1 cellular context compared by ENCODE assay signal in the genomic region with DNA sequence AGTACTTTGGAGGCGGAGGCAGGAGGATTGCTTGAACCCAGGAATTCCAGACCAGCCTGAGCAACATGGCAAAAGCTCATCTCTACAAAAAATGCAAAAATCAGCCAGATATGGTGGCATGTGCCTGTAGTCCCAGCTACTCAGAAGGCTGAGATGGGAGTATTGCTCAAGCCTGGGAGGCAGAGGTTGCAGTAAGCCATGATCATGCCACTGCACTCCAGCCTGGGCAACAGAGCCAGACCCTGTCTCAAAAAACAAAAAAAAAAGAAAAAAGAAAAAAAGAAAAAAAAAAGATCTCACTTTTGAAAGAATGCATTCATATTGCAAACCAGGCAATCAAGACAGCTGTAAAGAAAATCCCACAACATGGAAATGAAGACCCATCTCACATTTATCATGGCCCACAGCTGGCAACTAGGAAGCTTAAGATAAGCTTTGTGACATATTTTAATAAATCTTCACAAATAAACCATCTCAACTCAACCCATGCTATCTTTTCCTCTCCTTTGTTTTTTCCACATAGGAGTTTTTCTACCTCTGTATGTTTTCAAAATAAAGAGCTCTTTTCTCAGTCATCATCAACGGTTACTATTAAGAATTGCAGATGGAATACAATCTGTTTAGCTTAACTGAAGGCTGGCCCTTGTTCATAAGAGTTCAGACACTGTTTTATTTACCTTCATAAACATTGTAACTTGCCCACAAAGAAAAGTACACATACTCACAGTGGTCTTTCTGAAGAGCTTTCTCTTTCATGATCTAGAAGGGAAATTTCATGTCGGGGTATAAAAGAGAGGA.
TF ChIP-seq lines count a peak whose summit lies in the region.

No MANE protein-coding gene starts in this region.

TF ChIP-seq in HepG2, 621 proteins besides CTCF, POLR2A, EP300 and RAD21 (continued from another document and continues in another):
- TF ChIP-seq RERE (CRISPR knock-in tag; IDR thresholded peaks at IDR 0.05; ENCODE audit: low read depth) (peak; percentile 75; the same call in 1 of the 2 replicates), CBFB (CRISPR knock-in tag; IDR thresholded peaks at IDR 0.05) (0 out of 2 replicates have a peak, but pooled peaks have one; percentile 41), SMARCE1 (IDR thresholded peaks at IDR 0.05; ENCODE audit: borderline replicate concordance) (no peak), ZNF678 (CRISPR knock-in tag; IDR thresholded peaks at IDR 0.05) (no peak), HDAC1 (CRISPR knock-in tag; IDR thresholded peaks at IDR 0.05) (peak; percentile 26; the same call in 1 of the 2 replicates), SAP130 (CRISPR knock-in tag; IDR thresholded peaks at IDR 0.05; ENCODE audit: low read depth) (peak; percentile 72), ZFAT (CRISPR knock-in tag; conservative IDR thresholded peaks at IDR 0.05) (no peak), ZSCAN9 (CRISPR knock-in tag; IDR thresholded peaks at IDR 0.05; ENCODE audit: borderline replicate concordance) (no peak), ZNF354B (CRISPR knock-in tag; IDR thresholded peaks at IDR 0.05) (no peak), ZNF720 (CRISPR knock-in tag; IDR thresholded peaks at IDR 0.05) (no peak), BORCS8-MEF2B (CRISPR knock-in tag; IDR thresholded peaks at IDR 0.05) (no peak), MAZ (IDR thresholded peaks at IDR 0.05; ENCODE audit: borderline replicate concordance, low read depth, low read length) (no peak), MAZ (CRISPR knock-in tag; IDR thresholded peaks at IDR 0.05; ENCODE audit: low read depth) (no peak), FOXP4 (CRISPR knock-in tag; IDR thresholded peaks at IDR 0.05) (peak; percentile 79), PAXIP1 (CRISPR knock-in tag; conservative IDR thresholded peaks at IDR 0.05) (peak; percentile 84)
- TF ChIP-seq, protein P1, sequence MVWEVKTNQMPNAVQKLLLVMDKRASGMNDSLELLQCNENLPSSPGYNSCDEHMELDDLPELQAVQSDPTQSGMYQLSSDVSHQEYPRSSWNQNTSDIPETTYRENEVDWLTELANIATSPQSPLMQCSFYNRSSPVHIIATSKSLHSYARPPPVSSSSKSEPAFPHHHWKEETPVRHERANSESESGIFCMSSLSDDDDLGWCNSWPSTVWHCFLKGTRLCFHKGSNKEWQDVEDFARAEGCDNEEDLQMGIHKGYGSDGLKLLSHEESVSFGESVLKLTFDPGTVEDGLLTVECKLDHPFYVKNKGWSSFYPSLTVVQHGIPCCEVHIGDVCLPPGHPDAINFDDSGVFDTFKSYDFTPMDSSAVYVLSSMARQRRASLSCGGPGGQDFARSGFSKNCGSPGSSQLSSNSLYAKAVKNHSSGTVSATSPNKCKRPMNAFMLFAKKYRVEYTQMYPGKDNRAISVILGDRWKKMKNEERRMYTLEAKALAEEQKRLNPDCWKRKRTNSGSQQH (CRISPR knock-in tag; IDR thresholded peaks at IDR 0.05; ENCODE audit: low read depth): no peak
- TF ChIP-seq, protein P2, sequence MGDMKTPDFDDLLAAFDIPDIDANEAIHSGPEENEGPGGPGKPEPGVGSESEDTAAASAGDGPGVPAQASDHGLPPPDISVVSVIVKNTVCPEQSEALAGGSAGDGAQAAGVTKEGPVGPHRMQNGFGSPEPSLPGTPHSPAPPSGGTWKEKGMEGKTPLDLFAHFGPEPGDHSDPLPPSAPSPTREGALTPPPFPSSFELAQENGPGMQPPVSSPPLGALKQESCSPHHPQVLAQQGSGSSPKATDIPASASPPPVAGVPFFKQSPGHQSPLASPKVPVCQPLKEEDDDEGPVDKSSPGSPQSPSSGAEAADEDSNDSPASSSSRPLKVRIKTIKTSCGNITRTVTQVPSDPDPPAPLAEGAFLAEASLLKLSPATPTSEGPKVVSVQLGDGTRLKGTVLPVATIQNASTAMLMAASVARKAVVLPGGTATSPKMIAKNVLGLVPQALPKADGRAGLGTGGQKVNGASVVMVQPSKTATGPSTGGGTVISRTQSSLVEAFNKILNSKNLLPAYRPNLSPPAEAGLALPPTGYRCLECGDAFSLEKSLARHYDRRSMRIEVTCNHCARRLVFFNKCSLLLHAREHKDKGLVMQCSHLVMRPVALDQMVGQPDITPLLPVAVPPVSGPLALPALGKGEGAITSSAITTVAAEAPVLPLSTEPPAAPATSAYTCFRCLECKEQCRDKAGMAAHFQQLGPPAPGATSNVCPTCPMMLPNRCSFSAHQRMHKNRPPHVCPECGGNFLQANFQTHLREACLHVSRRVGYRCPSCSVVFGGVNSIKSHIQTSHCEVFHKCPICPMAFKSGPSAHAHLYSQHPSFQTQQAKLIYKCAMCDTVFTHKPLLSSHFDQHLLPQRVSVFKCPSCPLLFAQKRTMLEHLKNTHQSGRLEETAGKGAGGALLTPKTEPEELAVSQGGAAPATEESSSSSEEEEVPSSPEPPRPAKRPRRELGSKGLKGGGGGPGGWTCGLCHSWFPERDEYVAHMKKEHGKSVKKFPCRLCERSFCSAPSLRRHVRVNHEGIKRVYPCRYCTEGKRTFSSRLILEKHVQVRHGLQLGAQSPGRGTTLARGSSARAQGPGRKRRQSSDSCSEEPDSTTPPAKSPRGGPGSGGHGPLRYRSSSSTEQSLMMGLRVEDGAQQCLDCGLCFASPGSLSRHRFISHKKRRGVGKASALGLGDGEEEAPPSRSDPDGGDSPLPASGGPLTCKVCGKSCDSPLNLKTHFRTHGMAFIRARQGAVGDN (CRISPR knock-in tag; IDR thresholded peaks at IDR 0.05): no peak
- TF ChIP-seq, protein P3, sequence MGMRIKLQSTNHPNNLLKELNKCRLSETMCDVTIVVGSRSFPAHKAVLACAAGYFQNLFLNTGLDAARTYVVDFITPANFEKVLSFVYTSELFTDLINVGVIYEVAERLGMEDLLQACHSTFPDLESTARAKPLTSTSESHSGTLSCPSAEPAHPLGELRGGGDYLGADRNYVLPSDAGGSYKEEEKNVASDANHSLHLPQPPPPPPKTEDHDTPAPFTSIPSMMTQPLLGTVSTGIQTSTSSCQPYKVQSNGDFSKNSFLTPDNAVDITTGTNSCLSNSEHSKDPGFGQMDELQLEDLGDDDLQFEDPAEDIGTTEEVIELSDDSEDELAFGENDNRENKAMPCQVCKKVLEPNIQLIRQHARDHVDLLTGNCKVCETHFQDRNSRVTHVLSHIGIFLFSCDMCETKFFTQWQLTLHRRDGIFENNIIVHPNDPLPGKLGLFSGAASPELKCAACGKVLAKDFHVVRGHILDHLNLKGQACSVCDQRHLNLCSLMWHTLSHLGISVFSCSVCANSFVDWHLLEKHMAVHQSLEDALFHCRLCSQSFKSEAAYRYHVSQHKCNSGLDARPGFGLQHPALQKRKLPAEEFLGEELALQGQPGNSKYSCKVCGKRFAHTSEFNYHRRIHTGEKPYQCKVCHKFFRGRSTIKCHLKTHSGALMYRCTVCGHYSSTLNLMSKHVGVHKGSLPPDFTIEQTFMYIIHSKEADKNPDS (CRISPR knock-in tag; IDR thresholded peaks at IDR 0.05): no peak
- TF ChIP-seq, protein P4, sequence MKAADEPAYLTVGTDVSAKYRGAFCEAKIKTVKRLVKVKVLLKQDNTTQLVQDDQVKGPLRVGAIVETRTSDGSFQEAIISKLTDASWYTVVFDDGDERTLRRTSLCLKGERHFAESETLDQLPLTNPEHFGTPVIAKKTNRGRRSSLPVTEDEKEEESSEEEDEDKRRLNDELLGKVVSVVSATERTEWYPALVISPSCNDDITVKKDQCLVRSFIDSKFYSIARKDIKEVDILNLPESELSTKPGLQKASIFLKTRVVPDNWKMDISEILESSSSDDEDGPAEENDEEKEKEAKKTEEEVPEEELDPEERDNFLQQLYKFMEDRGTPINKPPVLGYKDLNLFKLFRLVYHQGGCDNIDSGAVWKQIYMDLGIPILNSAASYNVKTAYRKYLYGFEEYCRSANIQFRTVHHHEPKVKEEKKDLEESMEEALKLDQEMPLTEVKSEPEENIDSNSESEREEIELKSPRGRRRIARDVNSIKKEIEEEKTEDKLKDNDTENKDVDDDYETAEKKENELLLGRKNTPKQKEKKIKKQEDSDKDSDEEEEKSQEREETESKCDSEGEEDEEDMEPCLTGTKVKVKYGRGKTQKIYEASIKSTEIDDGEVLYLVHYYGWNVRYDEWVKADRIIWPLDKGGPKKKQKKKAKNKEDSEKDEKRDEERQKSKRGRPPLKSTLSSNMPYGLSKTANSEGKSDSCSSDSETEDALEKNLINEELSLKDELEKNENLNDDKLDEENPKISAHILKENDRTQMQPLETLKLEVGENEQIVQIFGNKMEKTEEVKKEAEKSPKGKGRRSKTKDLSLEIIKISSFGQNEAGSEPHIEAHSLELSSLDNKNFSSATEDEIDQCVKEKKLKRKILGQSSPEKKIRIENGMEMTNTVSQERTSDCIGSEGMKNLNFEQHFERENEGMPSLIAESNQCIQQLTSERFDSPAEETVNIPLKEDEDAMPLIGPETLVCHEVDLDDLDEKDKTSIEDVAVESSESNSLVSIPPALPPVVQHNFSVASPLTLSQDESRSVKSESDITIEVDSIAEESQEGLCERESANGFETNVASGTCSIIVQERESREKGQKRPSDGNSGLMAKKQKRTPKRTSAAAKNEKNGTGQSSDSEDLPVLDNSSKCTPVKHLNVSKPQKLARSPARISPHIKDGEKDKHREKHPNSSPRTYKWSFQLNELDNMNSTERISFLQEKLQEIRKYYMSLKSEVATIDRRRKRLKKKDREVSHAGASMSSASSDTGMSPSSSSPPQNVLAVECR (CRISPR knock-in tag; IDR thresholded peaks at IDR 0.05; ENCODE audit: borderline replicate concordance): no peak
